In the genomic region with DNA sequence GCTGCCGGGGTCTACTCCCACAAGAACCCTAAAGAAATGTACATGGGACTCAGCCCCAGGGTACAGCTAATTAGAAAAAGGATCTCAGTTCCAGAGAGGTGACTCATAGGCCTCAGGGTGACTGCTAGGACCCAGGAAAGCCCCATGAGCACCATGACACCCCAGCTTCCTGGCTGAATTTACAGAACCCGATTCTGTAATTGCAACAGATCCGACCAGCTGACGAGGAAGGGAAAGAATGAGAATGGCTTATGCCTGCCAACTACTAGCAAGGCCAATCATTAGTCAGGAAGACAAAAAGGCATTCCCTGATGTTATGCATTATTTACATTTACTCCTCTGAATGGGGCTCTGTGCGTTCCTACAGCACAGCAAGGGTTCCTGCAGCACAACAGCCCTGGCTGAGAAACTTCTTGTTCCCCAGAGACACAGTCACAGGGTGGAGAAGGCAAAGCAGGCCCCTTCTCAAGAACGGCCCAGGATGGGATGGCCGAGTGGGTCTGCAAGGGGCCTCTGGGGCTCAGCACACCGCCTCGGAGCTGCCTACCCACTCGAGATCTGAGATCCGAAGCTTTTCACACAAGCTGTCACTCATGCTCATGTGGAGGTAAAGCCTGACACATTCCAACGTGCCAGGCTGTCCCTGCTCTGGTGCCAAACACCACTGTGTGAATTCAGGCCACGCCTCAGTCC, we compare ENCODE assay signal across 8 cellular contexts. TPM values are rescaled to one million over a fixed set of nuclear protein-coding genes. Genes with fewer than 3 reads are reported as not detected.
DNase-seq lines count a peak whose midpoint lies in the region; ATAC-seq and TF ChIP-seq lines count a peak whose summit lies in the region.

No MANE protein-coding gene starts in this region.

- 31 to 44% methylated on average over 12 to 13 of the region's 13 CpGs for WGBS in body of pancreas, 2 donors
- 54 to 64% methylated on average over 11 to 12 of the region's 13 CpGs for WGBS in mesodermal cell (ENCODE audit: insufficient coverage in 2 of 2), 2 experiments

- H3K27ac ChIP-seq in body of pancreas (peak overlapping the region in 3 of 4 donors; percentile 54 to 82 (median 61)), mesodermal cell (ENCODE audit: low read depth, low read length, severe bottlenecking) (peak overlapping the region; percentile 1)

- ATAC-seq in HG03095 (IDR thresholded peaks at IDR 0.05; ENCODE audit: unreplicated experiment), result peak; percentile 54
- peak; percentile 81 for ATAC-seq in body of pancreas
- peak; percentile 91 for ATAC-seq in stimulated activated naive CD8-positive, alpha-beta T cell treated with anti-CD3 and anti-CD28 coated beads, Interleukin-15, Interleukin-2, amounts not matched to agents 100 U/mL and 50 U/mL, for 24 hours
- no peak for ATAC-seq in GM21367 (IDR thresholded peaks at IDR 0.05; ENCODE audit: unreplicated experiment)
- ATAC-seq in HG03521 (IDR thresholded peaks at IDR 0.05; ENCODE audit: unreplicated experiment), result no peak

- peaks cover 58% of the 10 kb centered on the region for H3K4me1 Mint-ChIP-seq in T-helper 1 cell treated with Interleukin-12 subunit alpha and Interleukin-12 subunit beta and Interleukin-4 antibody, amounts not matched to agents 30 μg/mL and 1 μg/mL, for 36 hours (ENCODE audit: low read depth)

- H3K27me3 ChIP-seq in body of pancreas, result no peaks in the 10 kb centered on the region

- TF ChIP-seq CTCF in GM12865 (IDR thresholded peaks at IDR 0.05; ENCODE audit: insufficient read depth, low read depth, low read length, missing control alignments) (no peak), body of pancreas (IDR thresholded peaks at IDR 0.05) (no peak)

- TF ChIP-seq POLR2A in body of pancreas (IDR thresholded peaks at IDR 0.05), result no peak

- H3K27me3 Mint-ChIP-seq in T-helper 1 cell treated with Interleukin-12 subunit alpha and Interleukin-12 subunit beta and Interleukin-4 antibody, amounts not matched to agents 30 μg/mL and 1 μg/mL, for 36 hours (ENCODE audit: low read depth), result no peaks in the 10 kb centered on the region

- intact Hi-C loops in body of pancreas (cut with DNase I), result no loop called here

- DNase-seq in GM12865 (ENCODE audit: low read depth) (peak; percentile 88), body of pancreas (peak; percentile 21 to 72 (median 33))
- peak; percentile 65 for DNase-seq in stimulated activated naive CD8-positive, alpha-beta T cell treated with anti-CD3 and anti-CD28 coated beads, Interleukin-15, Interleukin-2, amounts not matched to agents 100 U/mL and 50 U/mL, for 24 hours

- H3K27ac Mint-ChIP-seq in T-helper 1 cell treated with Interleukin-12 subunit alpha and Interleukin-12 subunit beta and Interleukin-4 antibody, amounts not matched to agents 30 μg/mL and 1 μg/mL, for 36 hours, result peak overlapping the region; percentile 100

- no peaks in the 10 kb centered on the region for H3K9me3 Mint-ChIP-seq in T-helper 1 cell treated with Interleukin-12 subunit alpha and Interleukin-12 subunit beta and Interleukin-4 antibody, amounts not matched to agents 30 μg/mL and 1 μg/mL, for 36 hours

- H3K36me3 Mint-ChIP-seq in T-helper 1 cell treated with Interleukin-12 subunit alpha and Interleukin-12 subunit beta and Interleukin-4 antibody, amounts not matched to agents 30 μg/mL and 1 μg/mL, for 36 hours (ENCODE audit: low read depth), result peaks cover 54% of the 10 kb centered on the region

- H3K4me3 Mint-ChIP-seq in T-helper 1 cell treated with Interleukin-12 subunit alpha and Interleukin-12 subunit beta and Interleukin-4 antibody, amounts not matched to agents 30 μg/mL and 1 μg/mL, for 36 hours, result peak overlapping the region; percentile 47

- H3K4me3 ChIP-seq in GM12865 (ENCODE audit: low read depth, low read length) (peak overlapping the region; percentile 18), body of pancreas (no peak overlapping the region), mesodermal cell (ENCODE audit: extremely low read depth, insufficient read depth, low read length, poor library complexity, severe bottlenecking) (no peak overlapping the region)

- H3K4me1 ChIP-seq in body of pancreas (peaks cover 16% of the 10 kb centered on the region), mesodermal cell (ENCODE audit: control insufficient read depth, insufficient read depth, low read length, poor library complexity, severe bottlenecking) (peaks cover 13% of the 10 kb centered on the region)

- H3K9me3 ChIP-seq in body of pancreas (no peaks in the 10 kb centered on the region), mesodermal cell (ENCODE audit: control insufficient read depth, low read length) (no peaks in the 10 kb centered on the region)

- H3K36me3 ChIP-seq in body of pancreas (replicated peaks in 1 of 2; ENCODE audit: insufficient read depth in 1 of 2, low read depth in 2 of 2) (no peaks in the 10 kb centered on the region), mesodermal cell (ENCODE audit: control insufficient read depth, insufficient read depth, low read length) (no peaks in the 10 kb centered on the region)

RNA-seq across cellular contexts. Expression of gene PBX4, which starts 27.2 kb away (rescaled TPM):
- 1 to 10 TPM; 1.6 to 8.2 TPM for total RNA-seq in body of pancreas
- polyA plus RNA-seq in mesodermal cell (2013, experiment 1 of 2), result 5.1 TPM
- 2.3 TPM for polyA plus RNA-seq in mesodermal cell (2013, experiment 2 of 2)

RNA-seq across cellular contexts. Expression of gene LPAR2, which starts 36.7 kb away (rescaled TPM):
- 10 to 100 TPM; 14.3 to 20.8 TPM for total RNA-seq in body of pancreas
- polyA plus RNA-seq in mesodermal cell (2013, experiment 1 of 2), result 71.4 TPM
- 59.9 TPM for polyA plus RNA-seq in mesodermal cell (2013, experiment 2 of 2)

RNA-seq across cellular contexts. Expression of gene GMIP, which starts 52.2 kb away (rescaled TPM):
- total RNA-seq in body of pancreas, result 10 to 100 TPM in 1 of 2 donors, 1 to 10 TPM in 1; 3.6 to 20.1 TPM
- polyA plus RNA-seq in mesodermal cell (2013, experiment 1 of 2), result 22.4 TPM
- polyA plus RNA-seq in mesodermal cell (2013, experiment 2 of 2), result 16.1 TPM

RNA-seq across cellular contexts. Expression of gene CILP2, which starts 53.2 kb away (rescaled TPM):
- total RNA-seq in body of pancreas, result under 1 TPM in 1 of 2 donors, not detected in 1; 0.66 TPM
- polyA plus RNA-seq in mesodermal cell (2013, experiment 1 of 2), result 3.4 TPM
- polyA plus RNA-seq in mesodermal cell (2013, experiment 2 of 2), result 2.0 TPM

Comparison
In these comparisons a context has a peak if more than half of its experiments do, and no peak if none do; other contexts are left out.
1. DNase-seq: peak in every context shown above with its lines; median percentile 88 in GM12865; 65 in stimulated activated naive CD8-positive, alpha-beta T cell treated with anti-CD3 and anti-CD28 coated beads, Interleukin-15, Interleukin-2, amounts not matched to agents 100 U/mL and 50 U/mL, for 24 hours; 33 in body of pancreas.
2. ATAC-seq: peak in HG03095 (single experiment), body of pancreas (single experiment) and stimulated activated naive CD8-positive, alpha-beta T cell treated with anti-CD3 and anti-CD28 coated beads, Interleukin-15, Interleukin-2, amounts not matched to agents 100 U/mL and 50 U/mL, for 24 hours (single experiment); none in GM21367 (single experiment) and HG03521 (single experiment).